Comparison of ENCODE assay signal across 27 cellular contexts in the genomic region with DNA sequence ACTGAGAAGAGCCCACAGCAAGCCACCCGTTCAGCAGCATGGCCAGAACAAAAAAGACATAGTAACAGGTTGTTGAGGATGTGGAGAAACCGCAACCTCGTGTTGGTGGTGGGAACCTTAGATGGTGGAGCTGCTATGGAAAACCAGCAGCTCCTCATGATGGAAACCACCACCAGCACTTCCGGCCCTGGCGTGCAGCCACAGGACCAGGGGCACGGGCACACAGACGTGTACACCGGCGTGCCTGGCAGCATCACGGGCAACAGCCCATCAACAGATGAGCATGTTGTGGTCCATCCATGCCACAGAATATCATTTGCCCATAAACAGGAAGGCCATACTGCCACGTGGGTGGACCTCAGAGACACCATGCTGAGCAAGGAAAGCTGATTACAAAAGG. TPM values are rescaled to one million over a fixed set of nuclear protein-coding genes. Genes with fewer than 3 reads are reported as not detected.
DNase-seq lines count a peak whose midpoint lies in the region; ATAC-seq and TF ChIP-seq lines count a peak whose summit lies in the region.
"Had no signal": no experiment of that assay in that cellular context is flagged by ENCODE, and none has a peak within 500 bp of the region (broad histone marks: within the 10 kb centered on the region; RNA-seq: fewer than 3 reads in every experiment).

No MANE protein-coding gene starts in this region.

- CTCF ChIA-PET in A673 (lab: Charles Lee): no interaction called here
- CTCF ChIA-PET in HCT116 (lab: Charles Lee): interaction anchor here (1.0 to 1.8 kb wide), 2 partner anchors 19 kb away, joined by 3 to 8 read pairs; no protein-coding TSS in a partner anchor

- H3K9me3 ChIP-seq in A673 (ENCODE audit: low read depth, low read length, poor library complexity, severe bottlenecking) (no peaks in the 10 kb centered on the region), HCT116 (ENCODE audit: control insufficient read depth in 1 of 2, insufficient read depth in 1 of 2, low read depth in 1 of 2, low read length in 2 of 2) (no peaks in the 10 kb centered on the region)
- H3K9me3 ChIP-seq: gastrocnemius medialis, left ventricle myocardium inferior, neutrophil had no signal

- H3K27ac ChIP-seq in A673 (ENCODE audit: low read depth, low read length, poor library complexity, severe bottlenecking): no peak overlapping the region
- no peak overlapping the region; the same call in 1 of the 2 replicates for H3K27ac ChIP-seq in HCT116 (ENCODE audit: low read depth, low read length)
- H3K27ac ChIP-seq in angular gyrus (ENCODE audit: low read depth, low read length): peak overlapping the region; percentile 85
- peak overlapping the region; percentile 83 for H3K27ac ChIP-seq in layer of hippocampus (ENCODE audit: low read depth, low read length)
- H3K27ac ChIP-seq: gastrocnemius medialis, GM23248, neutrophil had no signal

- no peaks in the 10 kb centered on the region for H3K9me2 ChIP-seq in HCT116 (ENCODE audit: insufficient read depth)

- H3K36me3 ChIP-seq in A673 (ENCODE audit: insufficient read depth, low read length, poor library complexity, severe bottlenecking) (peaks cover 82% of the 10 kb centered on the region), HCT116 (ENCODE audit: control insufficient read depth in 1 of 2, insufficient read depth in 2 of 2, low read length in 2 of 2) (peaks cover 62 to 92% of the 10 kb centered on the region in 2 experiments; a peak in 3 of 4 replicates)

- no peak for TF ChIP-seq CTCF in A673 (conservative IDR thresholded peaks at IDR 0.05; ENCODE audit: low read depth, low read length)
- TF ChIP-seq CTCF in HCT116 (IDR thresholded peaks at IDR 0.05 in 2 of 3, conservative IDR thresholded peaks at IDR 0.05 in 1 of 3; ENCODE audit: borderline replicate concordance in 1 of 3, insufficient read depth in 1 of 3, low read depth in 2 of 3, low read length in 2 of 3): no peak

- H4K20me1 ChIP-seq in HCT116 (ENCODE audit: insufficient read depth): 0 out of 2 replicates have a peak, but pooled peaks cover 3% of the 10 kb centered on the region

- H3K27me3 ChIP-seq in A673 (replicated peaks; ENCODE audit: insufficient read depth, low read depth, low read length, poor library complexity) (no peaks in the 10 kb centered on the region), HCT116 (ENCODE audit: insufficient read depth, low read length) (no peaks in the 10 kb centered on the region), layer of hippocampus (ENCODE audit: control insufficient read depth, insufficient read depth, low read length) (no peaks in the 10 kb centered on the region)
- H3K27me3 ChIP-seq: gastrocnemius medialis, neutrophil had no signal

- BruUV-seq in A673 (replicated peaks; lab: Mats Ljungman, UMichigan) (TSS peak; percentile 14), HCT116 (replicated peaks; lab: Mats Ljungman, UMichigan) (TSS peak; percentile 33)

- H3K4me1 ChIP-seq in A673 (ENCODE audit: insufficient read depth, low read length, poor library complexity, severe bottlenecking) (no peaks in the 10 kb centered on the region), HCT116 (ENCODE audit: control insufficient read depth in 1 of 2, insufficient read depth in 2 of 2, low read length in 2 of 2) (peaks cover 0 to 5% of the 10 kb centered on the region in 2 experiments; a peak in 1 of 4 replicates)
- H3K4me1 ChIP-seq: gastrocnemius medialis had no signal

- RAD21 ChIA-PET in HCT116 (lab: Charles Lee; ENCODE audit: low non-redundant PET in 1 of 2, low total read pairs in 2 of 2, uncharacterized antibody in 2 of 2, unreplicated experiment in 2 of 2): no interaction called here

- peaks cover 3% of the 10 kb centered on the region; the same call in 1 of the 2 replicates for H3K79me2 ChIP-seq in HCT116 (ENCODE audit: insufficient read depth, low read length)

- no peak overlapping the region for H3K9ac ChIP-seq in HCT116 (ENCODE audit: low read length)
- H3K9ac ChIP-seq: GM23248 had no signal

- POLR2A ChIA-PET in A673 (lab: Charles Lee; ENCODE audit: low non-redundant PET): no interaction called here
- POLR2A ChIA-PET in HCT116 (lab: Charles Lee): no interaction called here

- H3K4me2 ChIP-seq in HCT116 (ENCODE audit: low read length): no peak overlapping the region

- no peak for TF ChIP-seq RAD21 in HCT116 (IDR thresholded peaks at IDR 0.05; ENCODE audit: low read depth)

- no peak overlapping the region for H2AFZ ChIP-seq in HCT116 (ENCODE audit: low read depth, low read length, poor library complexity, severe bottlenecking)
- H2AFZ ChIP-seq: GM23248 had no signal

- ATAC-seq in HCT116: no peak
- no peak for ATAC-seq in GM21717 (IDR thresholded peaks at IDR 0.05; ENCODE audit: unreplicated experiment)
- ATAC-seq: gastrocnemius medialis, Panc1 had no signal

- intact Hi-C loops in A673 (cut with micrococcal nuclease; ENCODE audit: unreplicated experiment): no loop called here
- intact Hi-C loops in HCT116 (cut with micrococcal nuclease): no loop called here

- TF ChIP-seq POLR2A in HCT116 (IDR thresholded peaks at IDR 0.05; ENCODE audit: borderline replicate concordance, extremely low read depth, insufficient read depth, insufficient read length): no peak

- H3K4me3 ChIP-seq in A673 (ENCODE audit: low read depth, low read length, poor library complexity, severe bottlenecking) (no peak overlapping the region), HCT116 (replicated peaks in 1 of 2; ENCODE audit: low read depth in 1 of 2, low read length in 2 of 2) (no peak overlapping the region)
- H3K4me3 ChIP-seq: gastrocnemius medialis, GM23248, left ventricle myocardium inferior had no signal

- DNase-seq in A673 (ENCODE audit: low spot score) (no peak), HCT116 (ENCODE audit: low read depth, low spot score) (no peak), NCI-H146 (lab: John Stamatoyannopoulos, UW) (no peak), NCI-H128 (lab: John Stamatoyannopoulos, UW; ENCODE audit: unreplicated experiment) (no peak)
- DNase-seq: activated CD4-positive, alpha-beta T cell treated with anti-CD3 and anti-CD28 coated beads, Interleukin-2, amount 50 U/mL, for 1 hour; activated naive CD4-positive, alpha-beta T cell treated with anti-CD3 and anti-CD28 coated beads, Interleukin-2, amount 50 U/mL, for 16 hours; amygdala; C1 segment of cervical spinal cord; cortex of kidney; gastrocnemius medialis; GM23248; HFFc6; left ventricle myocardium inferior; mesendoderm; NCI-H1092; NCI-H2029; NCI-H2227 treated with DMSO at 0.1 percent for 48 hours; NCI-H526 treated with DMSO at 0.1 percent for 48 hours; SIG-M5; stimulated activated naive CD4-positive, alpha-beta T cell treated with Interleukin-2 at 50 U/mL for 16 hours; SW 1271 had no signal

TF ChIP-seq in HCT116, 20 proteins besides CTCF, POLR2A, EP300 and RAD21 (continues in another document):
- TF ChIP-seq, protein P1, sequence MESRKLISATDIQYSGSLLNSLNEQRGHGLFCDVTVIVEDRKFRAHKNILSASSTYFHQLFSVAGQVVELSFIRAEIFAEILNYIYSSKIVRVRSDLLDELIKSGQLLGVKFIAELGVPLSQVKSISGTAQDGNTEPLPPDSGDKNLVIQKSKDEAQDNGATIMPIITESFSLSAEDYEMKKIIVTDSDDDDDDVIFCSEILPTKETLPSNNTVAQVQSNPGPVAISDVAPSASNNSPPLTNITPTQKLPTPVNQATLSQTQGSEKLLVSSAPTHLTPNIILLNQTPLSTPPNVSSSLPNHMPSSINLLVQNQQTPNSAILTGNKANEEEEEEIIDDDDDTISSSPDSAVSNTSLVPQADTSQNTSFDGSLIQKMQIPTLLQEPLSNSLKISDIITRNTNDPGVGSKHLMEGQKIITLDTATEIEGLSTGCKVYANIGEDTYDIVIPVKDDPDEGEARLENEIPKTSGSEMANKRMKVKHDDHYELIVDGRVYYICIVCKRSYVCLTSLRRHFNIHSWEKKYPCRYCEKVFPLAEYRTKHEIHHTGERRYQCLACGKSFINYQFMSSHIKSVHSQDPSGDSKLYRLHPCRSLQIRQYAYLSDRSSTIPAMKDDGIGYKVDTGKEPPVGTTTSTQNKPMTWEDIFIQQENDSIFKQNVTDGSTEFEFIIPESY (IDR thresholded peaks at IDR 0.05; ENCODE audit: extremely low read depth, insufficient replicate concordance, low read length): no peak
- TF ChIP-seq CBX3 (IDR thresholded peaks at IDR 0.05; ENCODE audit: low read depth) (no peak), EZH2 (IDR thresholded peaks at IDR 0.05) (no peak), CEBPB (IDR thresholded peaks at IDR 0.05; ENCODE audit: low read depth) (no peak), POLR2AphosphoS5 (IDR thresholded peaks at IDR 0.05; ENCODE audit: low read depth, low read length) (no peak; the same call in 1 of the 2 replicates)
- TF ChIP-seq, protein P2, sequence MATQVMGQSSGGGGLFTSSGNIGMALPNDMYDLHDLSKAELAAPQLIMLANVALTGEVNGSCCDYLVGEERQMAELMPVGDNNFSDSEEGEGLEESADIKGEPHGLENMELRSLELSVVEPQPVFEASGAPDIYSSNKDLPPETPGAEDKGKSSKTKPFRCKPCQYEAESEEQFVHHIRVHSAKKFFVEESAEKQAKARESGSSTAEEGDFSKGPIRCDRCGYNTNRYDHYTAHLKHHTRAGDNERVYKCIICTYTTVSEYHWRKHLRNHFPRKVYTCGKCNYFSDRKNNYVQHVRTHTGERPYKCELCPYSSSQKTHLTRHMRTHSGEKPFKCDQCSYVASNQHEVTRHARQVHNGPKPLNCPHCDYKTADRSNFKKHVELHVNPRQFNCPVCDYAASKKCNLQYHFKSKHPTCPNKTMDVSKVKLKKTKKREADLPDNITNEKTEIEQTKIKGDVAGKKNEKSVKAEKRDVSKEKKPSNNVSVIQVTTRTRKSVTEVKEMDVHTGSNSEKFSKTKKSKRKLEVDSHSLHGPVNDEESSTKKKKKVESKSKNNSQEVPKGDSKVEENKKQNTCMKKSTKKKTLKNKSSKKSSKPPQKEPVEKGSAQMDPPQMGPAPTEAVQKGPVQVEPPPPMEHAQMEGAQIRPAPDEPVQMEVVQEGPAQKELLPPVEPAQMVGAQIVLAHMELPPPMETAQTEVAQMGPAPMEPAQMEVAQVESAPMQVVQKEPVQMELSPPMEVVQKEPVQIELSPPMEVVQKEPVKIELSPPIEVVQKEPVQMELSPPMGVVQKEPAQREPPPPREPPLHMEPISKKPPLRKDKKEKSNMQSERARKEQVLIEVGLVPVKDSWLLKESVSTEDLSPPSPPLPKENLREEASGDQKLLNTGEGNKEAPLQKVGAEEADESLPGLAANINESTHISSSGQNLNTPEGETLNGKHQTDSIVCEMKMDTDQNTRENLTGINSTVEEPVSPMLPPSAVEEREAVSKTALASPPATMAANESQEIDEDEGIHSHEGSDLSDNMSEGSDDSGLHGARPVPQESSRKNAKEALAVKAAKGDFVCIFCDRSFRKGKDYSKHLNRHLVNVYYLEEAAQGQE (IDR thresholded peaks at IDR 0.05; ENCODE audit: low read depth): no peak

RNA-seq across cellular contexts. Expression of a gene that starts 11.9 kb away (rescaled TPM):
- total RNA-seq in A673 (2021) (45.0 and 47.5 TPM in 2 replicates), HCT116 (2021; ENCODE audit: unreplicated experiment) (71.3 TPM)
- polyA plus RNA-seq in HCT116 (2012): 40.4 and 63.0 TPM in 2 replicates

RNA-seq across cellular contexts. Expression of a gene that starts 12.0 kb away (rescaled TPM):
- total RNA-seq in A673 (2021): 32.3 and 36.3 TPM in 2 replicates
- 39.4 TPM for total RNA-seq in HCT116 (2021; ENCODE audit: unreplicated experiment)
- 21.5 and 22.1 TPM in 2 replicates for polyA plus RNA-seq in HCT116 (2012)

RNA-seq across cellular contexts. Expression of a gene that starts 31.9 kb away (rescaled TPM):
- total RNA-seq in A673 (2021) (not detected in 2 replicates), HCT116 (2021; ENCODE audit: unreplicated experiment) (2.2 TPM)
- polyA plus RNA-seq in HCT116 (2012): 1.8 and 2.3 TPM in 2 replicates
- total RNA-seq: bronchial epithelial cell, GM23248, HFFc6 had no signal

RNA-seq across cellular contexts. Expression of a gene that starts 55.3 kb away (rescaled TPM):
- total RNA-seq in A673 (2021): 127 and 131 TPM in 2 replicates
- 119 TPM for total RNA-seq in HCT116 (2021; ENCODE audit: unreplicated experiment)
- polyA plus RNA-seq in HCT116 (2012): 97.0 and 141 TPM in 2 replicates

Comparison
In these comparisons a context has a peak if more than half of its experiments do, and no peak if none do; other contexts are left out.
1. H3K27ac ChIP-seq: peak in angular gyrus (single experiment) and layer of hippocampus (single experiment); none in A673 (single experiment) and HCT116 (single experiment).